Comparison of ENCODE assay signal across 14 cellular contexts in genomic region chr10:128055061-128055868, GRCh38.
A peak's percentile ranks its signal among the peaks of the same experiment; 100 is the strongest.
DNase-seq lines count a peak whose midpoint lies in the region; ATAC-seq and TF ChIP-seq lines count a peak whose summit lies in the region.
"Had no signal": no experiment of that assay in that cellular context is flagged by ENCODE, and none has a peak within 500 bp of the region (broad histone marks: within the 10 kb centered on the region; RNA-seq: fewer than 3 reads in every experiment).

No MANE protein-coding gene starts in this region.

- peak overlapping the region in 1 of 4 donors; percentile 44 for H3K4me3 Mint-ChIP-seq in CD4-positive, CD25-positive, alpha-beta regulatory T cell
- H3K4me3 Mint-ChIP-seq in naive thymus-derived CD8-positive, alpha-beta T cell: no peak overlapping the region
- H3K4me3 Mint-ChIP-seq: GM23338 had no signal

- no peaks in the 10 kb centered on the region for H3K27me3 Mint-ChIP-seq in CD4-positive, CD25-positive, alpha-beta regulatory T cell
- no peaks in the 10 kb centered on the region for H3K27me3 Mint-ChIP-seq in naive thymus-derived CD8-positive, alpha-beta T cell

- H3K36me3 ChIP-seq in CD4-positive, CD25-positive, alpha-beta regulatory T cell (ENCODE audit: control insufficient read depth, insufficient read depth, low read length): peaks cover 82% of the 10 kb centered on the region
- no peaks in the 10 kb centered on the region for H3K36me3 ChIP-seq in gastrocnemius medialis

- peaks cover 41% of the 10 kb centered on the region for H3K36me3 Mint-ChIP-seq in CD4-positive, CD25-positive, alpha-beta regulatory T cell
- peaks cover 4 to 76% (median 19%) of the 10 kb centered on the region in 3 donors for H3K36me3 Mint-ChIP-seq in naive thymus-derived CD8-positive, alpha-beta T cell

- no peaks in the 10 kb centered on the region for H3K9me3 Mint-ChIP-seq in CD4-positive, CD25-positive, alpha-beta regulatory T cell
- H3K9me3 Mint-ChIP-seq in naive thymus-derived CD8-positive, alpha-beta T cell: no peaks in the 10 kb centered on the region
- H3K9me3 Mint-ChIP-seq: GM23338 had no signal

- intact Hi-C loops in sciatic nerve (cut with DNase I) (no loop called here), gastrocnemius medialis (cut with DNase I; ENCODE audit: low total_unique reads) (no loop called here)

- no peaks in the 10 kb centered on the region for H3K27me3 ChIP-seq in CD4-positive, CD25-positive, alpha-beta regulatory T cell (ENCODE audit: control insufficient read depth, insufficient read depth, low read length)
- H3K27me3 ChIP-seq in gastrocnemius medialis: no peaks in the 10 kb centered on the region

- peak overlapping the region; percentile 26 to 56 (median 52) for H3K27ac Mint-ChIP-seq in CD4-positive, CD25-positive, alpha-beta regulatory T cell
- peak overlapping the region in 6 of 10 donors; percentile 6 to 74 (median 23) for H3K27ac Mint-ChIP-seq in naive thymus-derived CD8-positive, alpha-beta T cell
- H3K27ac Mint-ChIP-seq: GM23338 had no signal

- no peak for DNase-seq in CD4-positive, CD25-positive, alpha-beta regulatory T cell
- DNase-seq in GM20000 (ENCODE audit: low spot score): no peak
- no peak for DNase-seq in naive thymus-derived CD8-positive, alpha-beta T cell
- DNase-seq in sciatic nerve (ENCODE audit: low spot score): peak; percentile 36
- no peak for DNase-seq in NCI-H2227 treated with DMSO at 0.1 percent for 48 hours (lab: John Stamatoyannopoulos, UW)
- DNase-seq in H4 (ENCODE audit: low spot score): no peak
- no peak for DNase-seq in gastrocnemius medialis
- DNase-seq: DND-41, NCI-H1417, NCI-H1930, NCI-H446, NCI-H748 treated with DMSO at 0.1 percent for 48 hours, PC-9 had no signal

- no peak for TF ChIP-seq POLR2A in gastrocnemius medialis (IDR thresholded peaks at IDR 0.05)

- no peak for ATAC-seq in CD4-positive, CD25-positive, alpha-beta regulatory T cell (ENCODE audit: low read depth in 2 of 2)
- ATAC-seq in naive thymus-derived CD8-positive, alpha-beta T cell: no peak
- ATAC-seq in sciatic nerve (no peak), gastrocnemius medialis (no peak)
- ATAC-seq: GM23338 had no signal

- no peaks in the 10 kb centered on the region for H3K9me3 ChIP-seq in CD4-positive, CD25-positive, alpha-beta regulatory T cell (ENCODE audit: control insufficient read depth in 2 of 2, low read length in 2 of 2)
- no peaks in the 10 kb centered on the region for H3K9me3 ChIP-seq in gastrocnemius medialis

- H3K4me3 ChIP-seq in CD4-positive, CD25-positive, alpha-beta regulatory T cell (ENCODE audit: low read depth, low read length): no peak overlapping the region
- H3K4me3 ChIP-seq in gastrocnemius medialis: no peak overlapping the region
- H3K4me3 ChIP-seq: GM23338, PC-9 had no signal

- peaks cover 7 to 56% (median 28%) of the 10 kb centered on the region in 4 donors for H3K4me1 Mint-ChIP-seq in CD4-positive, CD25-positive, alpha-beta regulatory T cell
- H3K4me1 Mint-ChIP-seq in naive thymus-derived CD8-positive, alpha-beta T cell: peaks cover 25 to 62% (median 44%) of the 10 kb centered on the region in 4 donors
- H3K4me1 Mint-ChIP-seq: GM23338 had no signal

- no peak overlapping the region for H3K27ac ChIP-seq in CD4-positive, CD25-positive, alpha-beta regulatory T cell (ENCODE audit: insufficient read depth, low read length, poor library complexity, severe bottlenecking)
- no peak overlapping the region for H3K27ac ChIP-seq in gastrocnemius medialis
- H3K27ac ChIP-seq: PC-9 had no signal

- H3K4me1 ChIP-seq in CD4-positive, CD25-positive, alpha-beta regulatory T cell (ENCODE audit: control insufficient read depth, insufficient read depth, low read length, poor library complexity, severe bottlenecking): peaks cover 9% of the 10 kb centered on the region
- no peaks in the 10 kb centered on the region for H3K4me1 ChIP-seq in gastrocnemius medialis

- POLR2A ChIA-PET in naive thymus-derived CD8-positive, alpha-beta T cell (lab: Charles Lee): no interaction called here

- TF ChIP-seq CTCF in GM20000 (IDR thresholded peaks at IDR 0.05; ENCODE audit: extremely low read depth, missing control alignments) (peak; percentile 2), gastrocnemius medialis (IDR thresholded peaks at IDR 0.05 in 4 of 5, conservative IDR thresholded peaks at IDR 0.05 in 1 of 5) (no peak)

- in situ Hi-C loops in gastrocnemius medialis (cut with MboI; ENCODE audit: low sequenced_read_pairs in 4 of 4): no loop called here
